ENCODE assay signal across 31 cellular contexts in the genomic region with DNA sequence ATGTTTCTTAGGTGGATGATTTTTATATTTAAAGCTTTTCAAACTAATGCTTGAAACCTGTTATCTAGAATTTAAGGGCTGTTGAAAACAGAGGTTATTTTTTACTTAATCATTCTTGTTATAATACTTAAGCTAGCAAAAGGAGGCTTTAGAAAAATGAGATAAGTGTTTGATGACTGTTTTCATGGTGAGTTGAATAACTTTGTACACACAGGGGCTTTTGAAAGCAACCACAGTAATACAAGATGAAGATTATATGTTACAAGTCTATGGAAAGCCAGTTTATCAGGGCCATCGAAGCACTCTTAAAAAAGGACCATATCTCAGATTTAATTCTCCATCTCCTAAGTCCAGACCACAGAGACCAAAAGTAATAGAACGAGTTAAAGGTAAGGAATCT.
"Had no signal": no experiment of that assay in that cellular context is flagged by ENCODE, and none has a peak within 500 bp of the region (broad histone marks: within the 10 kb centered on the region; RNA-seq: fewer than 3 reads in every experiment).

No MANE protein-coding gene starts in this region.

- H3K4me1 ChIP-seq: adrenal gland, body of pancreas had no signal

- H3K27me3 ChIP-seq: adrenal gland, body of pancreas, esophagus squamous epithelium had no signal

- DNase-seq: activated B cell treated with CpG ODN at 0.5 μM for 24 hours; activated CD4-positive, alpha-beta memory T cell treated with anti-CD3 and anti-CD28 coated beads for 36 hours; activated CD4-positive, alpha-beta T cell treated with anti-CD3 and anti-CD28 coated beads for 36 hours; activated CD4-positive, alpha-beta T cell treated with anti-CD3 and anti-CD28 coated beads, Interleukin-2, amount 10 ng/mL, durations not matched to agents 24 days and 14 days; activated CD8-positive, alpha-beta memory T cell treated with anti-CD3 and anti-CD28 coated beads, Interleukin-2, amount 10 ng/mL, durations not matched to agents 7 days and 5 days; activated CD8-positive, alpha-beta memory T cell treated with anti-CD3 and anti-CD28 coated beads, Interleukin-2, amount 50 U/mL, for 4 hours; activated CD8-positive, alpha-beta T cell treated with anti-CD3 and anti-CD28 coated beads, Interleukin-2, amount 10 ng/mL, durations not matched to agents 7 days and 5 days; activated effector memory CD4-positive, alpha-beta T cell treated with anti-CD3 and anti-CD28 coated beads, Interleukin-2, amount 50 U/mL, for 16 hours; activated naive CD4-positive, alpha-beta T cell treated with anti-CD3 and anti-CD28 coated beads for 36 hours; activated naive CD8-positive, alpha-beta T cell treated with anti-CD3 and anti-CD28 coated beads for 36 hours; activated naive CD8-positive, alpha-beta T cell treated with anti-CD3 and anti-CD28 coated beads, Interleukin-2, amount 50 U/mL, for 24 hours; activated T-cell treated with anti-CD3 and anti-CD28 coated beads, Interleukin-2, amount 50 U/mL, for 1 hour; activated T-cell treated with anti-CD3 and anti-CD28 coated beads, Interleukin-2, amount 50 U/mL, for 48 hours; adrenal gland; amygdala; aorta; body of pancreas; caudate nucleus; cortex of kidney; dermis blood vessel endothelial cell; effector CD4-positive, alpha-beta T cell; effector memory CD8-positive, alpha-beta T cell; esophagus squamous epithelium; foreskin melanocyte; head of caudate nucleus; T-helper 1 cell; T-helper 17 cell; T1000; WERI-Rb-1 had no signal

- H3K4me3 ChIP-seq: adrenal gland, body of pancreas, esophagus squamous epithelium had no signal

- H3K27ac ChIP-seq: adrenal gland, body of pancreas, epithelial cell of prostate, esophagus squamous epithelium, WERI-Rb-1 had no signal

- H3K9me3 ChIP-seq: adrenal gland, body of pancreas, esophagus squamous epithelium had no signal

- ATAC-seq: activated CD4-positive, alpha-beta T cell treated with anti-CD3 and anti-CD28 coated beads for 36 hours; activated CD4-positive, CD25-positive, alpha-beta regulatory T cell treated with anti-CD3 and anti-CD28 coated beads, Interleukin-2, amount 50 U/mL, for 24 hours; activated CD8-positive, alpha-beta memory T cell treated with anti-CD3 and anti-CD28 coated beads, Interleukin-2, amount 10 ng/mL, durations not matched to agents 7 days and 5 days; activated CD8-positive, alpha-beta T cell treated with anti-CD3 and anti-CD28 coated beads, Interleukin-2, amount 10 ng/mL, durations not matched to agents 7 days and 5 days; activated naive CD8-positive, alpha-beta T cell treated with anti-CD3 and anti-CD28 coated beads, Interleukin-2, amount 50 U/mL, for 24 hours; body of pancreas; effector memory CD8-positive, alpha-beta T cell; T-helper 17 cell had no signal
